34 cellular contexts compared by ENCODE assay signal in the genomic region with DNA sequence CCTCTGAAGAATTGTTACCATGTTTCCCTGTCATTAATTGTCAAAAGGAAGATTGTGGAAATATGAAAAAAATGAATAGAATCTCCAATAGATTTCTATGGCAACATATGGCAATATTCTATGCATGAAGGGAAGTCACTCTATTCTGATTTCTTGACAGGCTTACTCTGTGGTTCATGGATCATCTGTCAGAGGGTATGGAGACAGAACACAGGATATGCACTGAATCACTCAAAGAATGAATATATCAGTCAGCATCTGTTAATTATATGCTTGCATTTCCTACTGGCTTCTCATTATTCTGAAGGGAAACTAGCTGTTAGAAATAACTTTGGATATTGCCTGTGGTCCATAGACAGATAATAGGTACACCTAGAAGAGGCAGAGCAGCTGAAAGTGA.
"Had no signal": no experiment of that assay in that cellular context is flagged by ENCODE, and none has a peak within 500 bp of the region (broad histone marks: within the 10 kb centered on the region; RNA-seq: fewer than 3 reads in every experiment).

No MANE protein-coding gene starts in this region.

- H3K27me3 Mint-ChIP-seq: dendritic cell treated with granulocyte-macrophage colony-stimulating factor and Interleukin-4, amounts not matched to agents 40 ng/mL and 50 ng/mL, for 4 days; memory B cell; stimulated activated naive CD8-positive, alpha-beta T cell treated with anti-CD3 and anti-CD28 coated beads, Interleukin-15, amount 100 ng/mL, for 72 hours had no signal

- ATAC-seq: foreskin keratinocyte; gastroesophageal sphincter; heart right ventricle; left lobe of liver; natural killer cell; sciatic nerve; stimulated activated naive CD8-positive, alpha-beta T cell treated with anti-CD3 and anti-CD28 coated beads, Interleukin-15, amount 100 ng/mL, for 72 hours; upper lobe of right lung had no signal

- H3K4me3 ChIP-seq: colonic mucosa, esophagus muscularis mucosa, gastroesophageal sphincter, heart right ventricle, lung, right atrium auricular region, smooth muscle cell, suprapubic skin, transverse colon, upper lobe of right lung, uterus had no signal

- H3K36me3 ChIP-seq: colonic mucosa, esophagus muscularis mucosa, gastroesophageal sphincter, heart right ventricle, neutrophil, right atrium auricular region, suprapubic skin, transverse colon, upper lobe of right lung had no signal

- H3K27ac ChIP-seq: colonic mucosa, epithelial cell of prostate, esophagus muscularis mucosa, foreskin keratinocyte, gastroesophageal sphincter, heart right ventricle, neutrophil, parathyroid adenoma, right atrium auricular region, suprapubic skin, transverse colon, upper lobe of right lung, uterus had no signal

- H3K9me3 Mint-ChIP-seq: endodermal cell; stimulated activated naive CD8-positive, alpha-beta T cell treated with anti-CD3 and anti-CD28 coated beads, Interleukin-15, amount 100 ng/mL, for 72 hours had no signal

- H3K36me3 Mint-ChIP-seq: immature natural killer cell, memory B cell, natural killer cell had no signal

- H3K4me3 Mint-ChIP-seq: dendritic cell treated with granulocyte-macrophage colony-stimulating factor and Interleukin-4, amounts not matched to agents 40 ng/mL and 50 ng/mL, for 4 days; endodermal cell; immature natural killer cell; memory B cell; natural killer cell; neural crest cell; stimulated activated naive CD8-positive, alpha-beta T cell treated with anti-CD3 and anti-CD28 coated beads, Interleukin-15, amount 100 ng/mL, for 72 hours had no signal

- H3K4me1 ChIP-seq: colonic mucosa, esophagus muscularis mucosa, foreskin keratinocyte, heart right ventricle, parathyroid adenoma, right atrium auricular region, suprapubic skin, transverse colon, upper lobe of right lung, uterus had no signal

- H3K27ac Mint-ChIP-seq: dendritic cell treated with granulocyte-macrophage colony-stimulating factor and Interleukin-4, amounts not matched to agents 40 ng/mL and 50 ng/mL, for 4 days; endodermal cell; immature natural killer cell; memory B cell; natural killer cell; progenitor cell of endocrine pancreas; stimulated activated naive CD8-positive, alpha-beta T cell treated with anti-CD3 and anti-CD28 coated beads, Interleukin-15, amount 100 ng/mL, for 72 hours had no signal

- DNase-seq: colonic mucosa; effector CD8-positive, alpha-beta T cell; foreskin keratinocyte; glutamatergic neuron; heart right ventricle; hippocampal formation; immature natural killer cell; islet precursor cell; natural killer cell; stimulated activated CD4-positive, alpha-beta T cell treated with anti-CD3 and anti-CD28 coated beads, Interleukin-12 subunit alpha, Interleukin-12 subunit beta, amount 100 ng/mL, for 4 hours; stimulated activated CD4-positive, alpha-beta T cell treated with anti-CD3 and anti-CD28 coated beads, Interleukin-1b, Interleukin-23, amount 100 ng/mL, for 48 hours; stimulated activated CD4-positive, alpha-beta T cell treated with anti-CD3 and anti-CD28 coated beads, Interleukin-4, amount 100 ng/mL, for 1 hour; stimulated activated CD8-positive, alpha-beta memory T cell treated with anti-CD3 and anti-CD28 coated beads, Interleukin-4, amount 100 ng/mL, for 48 hours; stimulated activated naive CD4-positive, alpha-beta T cell; stimulated activated naive CD8-positive, alpha-beta T cell treated with anti-CD3 and anti-CD28 coated beads, Interleukin-15, amount 100 ng/mL, for 72 hours; transverse colon; upper lobe of right lung; uterus had no signal

- H3K4me1 Mint-ChIP-seq: immature natural killer cell; memory B cell; natural killer cell; neural crest cell; stimulated activated naive CD8-positive, alpha-beta T cell treated with anti-CD3 and anti-CD28 coated beads, Interleukin-15, amount 100 ng/mL, for 72 hours had no signal

- H3K27me3 ChIP-seq: colonic mucosa, esophagus muscularis mucosa, foreskin keratinocyte, gastroesophageal sphincter, heart right ventricle, neutrophil, right atrium auricular region, suprapubic skin, transverse colon, upper lobe of right lung, uterus had no signal

- H3K9me3 ChIP-seq: colonic mucosa, esophagus muscularis mucosa, gastroesophageal sphincter, heart right ventricle, neutrophil, right atrium auricular region, suprapubic skin, transverse colon, upper lobe of right lung, uterus had no signal
